8 cellular contexts compared by ENCODE assay signal in the genomic region with DNA sequence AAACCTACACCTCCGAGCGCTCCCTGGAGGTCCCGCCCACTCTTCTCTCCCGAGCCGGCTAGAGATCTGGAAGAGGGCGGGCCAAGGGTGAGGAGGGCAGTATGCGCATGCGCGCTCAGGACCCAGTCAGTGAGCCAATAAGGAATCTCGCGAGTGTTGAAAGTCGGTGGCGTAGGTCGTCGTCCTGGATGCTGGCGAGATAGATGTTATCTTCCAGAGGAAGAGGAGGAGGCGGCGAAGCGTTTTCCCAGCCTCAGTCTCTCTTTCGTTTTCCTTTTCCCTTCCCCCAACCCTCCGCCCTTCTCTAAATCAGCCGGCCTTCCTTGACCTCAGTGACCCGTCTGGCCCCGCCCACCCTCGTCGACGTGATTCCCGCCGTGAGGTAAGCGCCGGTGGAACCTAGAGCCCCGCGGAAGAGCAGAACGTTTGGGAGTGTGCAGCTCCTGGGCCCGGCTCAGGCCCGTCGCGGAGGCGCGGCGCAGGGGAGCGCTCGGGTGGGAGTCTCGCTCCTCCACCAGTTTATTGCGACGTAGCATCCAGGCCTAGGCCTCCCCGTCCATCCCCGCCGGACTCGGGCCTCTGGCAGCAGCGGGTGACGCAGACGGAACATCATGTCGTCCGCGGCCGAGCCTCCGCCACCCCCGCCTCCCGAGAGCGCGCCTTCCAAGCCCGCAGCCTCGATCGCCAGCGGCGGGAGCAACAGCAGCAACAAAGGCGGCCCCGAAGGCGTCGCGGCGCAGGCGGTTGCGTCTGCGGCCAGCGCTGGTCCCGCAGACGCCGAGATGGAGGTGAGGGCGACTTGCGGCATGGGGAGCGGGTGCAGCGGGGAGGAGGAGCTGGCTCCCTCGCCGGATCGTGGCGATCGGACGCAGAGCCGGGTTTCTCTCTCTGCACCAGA. TPM values are rescaled to one million over a fixed set of nuclear protein-coding genes. Genes with fewer than 3 reads are reported as not detected.
DNase-seq lines count a peak whose midpoint lies in the region; ATAC-seq and TF ChIP-seq lines count a peak whose summit lies in the region.

A gene with protein sequence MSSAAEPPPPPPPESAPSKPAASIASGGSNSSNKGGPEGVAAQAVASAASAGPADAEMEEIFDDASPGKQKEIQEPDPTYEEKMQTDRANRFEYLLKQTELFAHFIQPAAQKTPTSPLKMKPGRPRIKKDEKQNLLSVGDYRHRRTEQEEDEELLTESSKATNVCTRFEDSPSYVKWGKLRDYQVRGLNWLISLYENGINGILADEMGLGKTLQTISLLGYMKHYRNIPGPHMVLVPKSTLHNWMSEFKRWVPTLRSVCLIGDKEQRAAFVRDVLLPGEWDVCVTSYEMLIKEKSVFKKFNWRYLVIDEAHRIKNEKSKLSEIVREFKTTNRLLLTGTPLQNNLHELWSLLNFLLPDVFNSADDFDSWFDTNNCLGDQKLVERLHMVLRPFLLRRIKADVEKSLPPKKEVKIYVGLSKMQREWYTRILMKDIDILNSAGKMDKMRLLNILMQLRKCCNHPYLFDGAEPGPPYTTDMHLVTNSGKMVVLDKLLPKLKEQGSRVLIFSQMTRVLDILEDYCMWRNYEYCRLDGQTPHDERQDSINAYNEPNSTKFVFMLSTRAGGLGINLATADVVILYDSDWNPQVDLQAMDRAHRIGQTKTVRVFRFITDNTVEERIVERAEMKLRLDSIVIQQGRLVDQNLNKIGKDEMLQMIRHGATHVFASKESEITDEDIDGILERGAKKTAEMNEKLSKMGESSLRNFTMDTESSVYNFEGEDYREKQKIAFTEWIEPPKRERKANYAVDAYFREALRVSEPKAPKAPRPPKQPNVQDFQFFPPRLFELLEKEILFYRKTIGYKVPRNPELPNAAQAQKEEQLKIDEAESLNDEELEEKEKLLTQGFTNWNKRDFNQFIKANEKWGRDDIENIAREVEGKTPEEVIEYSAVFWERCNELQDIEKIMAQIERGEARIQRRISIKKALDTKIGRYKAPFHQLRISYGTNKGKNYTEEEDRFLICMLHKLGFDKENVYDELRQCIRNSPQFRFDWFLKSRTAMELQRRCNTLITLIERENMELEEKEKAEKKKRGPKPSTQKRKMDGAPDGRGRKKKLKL (plus strand): TSS at position 389 of the 898 bp plus-strand sequence. CDS start 223 bp downstream, at position 612.

- H3K36me3 ChIP-seq in testis (ENCODE audit: low read depth, missing control alignments), result no peaks in the 10 kb centered on the region

- no peaks in the 10 kb centered on the region for H3K27me3 Mint-ChIP-seq in activated naive CD8-positive, alpha-beta T cell

- no peak for TF ChIP-seq CTCF in GM10248 (IDR thresholded peaks at IDR 0.05; ENCODE audit: control extremely low read depth, extremely low read depth, low read depth, missing control alignments)
- no peak for TF ChIP-seq CTCF in omental fat pad (IDR thresholded peaks at IDR 0.05)
- TF ChIP-seq CTCF in testis (IDR thresholded peaks at IDR 0.05), result no peak

- H3K4me3 Mint-ChIP-seq in activated naive CD8-positive, alpha-beta T cell, result peak within 1 kb of the TSS; percentile 98

- peak; percentile 57 for TF ChIP-seq POLR2A in testis (IDR thresholded peaks at IDR 0.05)

- POLR2A ChIA-PET in GM10248 (lab: Yijun Ruan, JAX), result interaction anchor here (1.0 kb wide), 1 partner anchor 137 kb away, joined by 3 read pairs; no protein-coding TSS in a partner anchor

- peak within 1 kb of the TSS; percentile 98 for H3K27ac Mint-ChIP-seq in activated naive CD8-positive, alpha-beta T cell

- no peaks in the 10 kb centered on the region for H3K27me3 ChIP-seq in testis

- ATAC-seq in HG02623 (IDR thresholded peaks at IDR 0.05; ENCODE audit: unreplicated experiment) (peak; percentile 87), omental fat pad (ENCODE audit: low FRiP score) (peak; percentile 98)

- peaks cover 8% of the 10 kb centered on the region for H3K4me1 ChIP-seq in testis

- H3K9me3 Mint-ChIP-seq in activated naive CD8-positive, alpha-beta T cell (ENCODE audit: low read depth), result no peaks in the 10 kb centered on the region

- H3K4me3 ChIP-seq in testis, result peak within 1 kb of the TSS; percentile 85 to 95

- DNase-seq in GM10248 (ENCODE audit: extremely low spot score), result peak; percentile 96
- peak; percentile 91 for DNase-seq in NCI-H1105 (lab: John Stamatoyannopoulos, UW)
- peak; percentile 99 for DNase-seq in SKM-1 treated with dmso at 0.1 percent for 144 hours (lab: John Stamatoyannopoulos, UW; ENCODE audit: unreplicated experiment)
- peak; percentile 99 for DNase-seq in glomerular visceral epithelial cell (ENCODE audit: extremely low spot score)
- DNase-seq in omental fat pad (ENCODE audit: low spot score), result peak; percentile 76
- DNase-seq in testis, result peak; percentile 98

- 0% methylated on average over 37 to 88 of the region's 91 CpGs for WGBS in testis, 2 donors

- H3K4me1 Mint-ChIP-seq in activated naive CD8-positive, alpha-beta T cell (ENCODE audit: low read depth), result peaks cover 38% of the 10 kb centered on the region

- intact Hi-C loops in testis (cut with DNase I; ENCODE audit: low total_unique reads), result no loop called here

- H3K9me3 ChIP-seq in testis, result no peaks in the 10 kb centered on the region

- CTCF ChIA-PET in GM10248 (lab: Yijun Ruan, JAX), result interaction anchor here (1.4 to 2.1 kb wide), 5 partner anchors 13 to 138 kb away, joined by 3 to 8 read pairs (median 3); no protein-coding TSS in a partner anchor

- peak within 1 kb of the TSS; percentile 97 for H3K27ac ChIP-seq in testis

- H3K36me3 Mint-ChIP-seq in activated naive CD8-positive, alpha-beta T cell, result peaks cover 13% of the 10 kb centered on the region

RNA-seq across cellular contexts. Expression of the gene that starts here (rescaled TPM):
- 10 to 100 TPM; 25.5 to 35.2 (median 30.5) TPM for total RNA-seq in omental fat pad
- total RNA-seq in testis, result 100 to 1,000 TPM in 1 of 2 donors, 10 to 100 TPM in 1; 82.8 to 108 TPM
- 46.2 TPM for polyA plus RNA-seq in testis (ENCODE audit: insufficient read depth, low read depth, low replicate concordance)

Comparison
In these comparisons a context has a peak if more than half of its experiments do, and no peak if none do; other contexts are left out.
1. Peak in every context shown above with its lines: DNase-seq, ATAC-seq, H3K4me3 ChIP-seq and H3K27ac ChIP-seq.